ENCODE assay signal across 1 cellular context in the genomic region with DNA sequence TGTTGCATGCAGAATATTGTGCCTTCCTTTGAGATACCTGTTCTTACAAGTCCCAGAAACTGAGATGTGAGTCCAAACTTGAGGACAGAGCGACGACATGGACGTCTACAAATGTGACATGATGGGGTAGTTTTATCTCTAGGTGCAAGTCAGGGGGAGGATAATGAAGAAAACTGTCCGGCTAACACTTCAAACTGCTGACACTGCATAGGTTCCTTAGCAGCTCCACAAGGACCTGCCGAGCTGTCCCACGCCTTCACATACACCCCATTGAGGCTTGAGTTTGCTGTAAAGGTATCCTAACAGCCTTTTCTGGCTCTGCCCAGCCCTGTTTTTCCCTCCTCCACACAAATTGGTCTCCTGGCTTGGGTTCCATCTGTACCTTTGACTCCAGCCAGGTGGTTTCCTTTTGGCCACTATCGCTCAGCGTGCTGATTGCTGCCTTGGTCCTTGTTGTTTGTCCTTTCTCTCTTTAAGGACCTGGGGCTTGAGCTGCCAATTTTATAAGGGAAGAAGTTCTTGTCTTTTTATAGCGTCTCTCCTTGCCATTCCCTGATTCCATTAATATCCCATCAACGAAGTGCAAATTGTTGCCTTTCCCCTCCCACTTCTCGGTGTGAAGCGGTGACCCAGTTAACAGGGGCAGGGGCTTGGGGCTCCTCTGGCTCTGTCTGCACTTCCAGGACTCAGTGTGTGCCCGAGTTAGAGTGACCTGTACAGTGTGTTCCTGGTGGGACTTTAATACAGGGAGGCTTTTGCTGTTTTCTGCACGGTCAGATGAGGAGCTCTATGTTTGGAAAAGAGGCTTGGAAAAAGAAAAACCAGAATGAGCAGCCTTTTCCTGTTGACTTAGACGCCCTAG.
A peak's percentile ranks its signal among the peaks of the same experiment; 100 is the strongest.
TF ChIP-seq lines count a peak whose summit lies in the region.

No MANE protein-coding gene starts in this region.

TF ChIP-seq in K562, 482 proteins besides CTCF, POLR2A, EP300 and RAD21 (continued from another document):
- TF ChIP-seq C11orf30 (IDR thresholded peaks at IDR 0.05; ENCODE audit: low read depth) (peak; percentile 77), RBM22 (IDR thresholded peaks at IDR 0.05; ENCODE audit: low read depth, low read length, poor library complexity, severe bottlenecking) (no peak), MAFG (tag; conservative IDR thresholded peaks at IDR 0.05) (peak; percentile 82), ZNF24 (IDR thresholded peaks at IDR 0.05) (no peak), ZFP1 (CRISPR knock-in tag; IDR thresholded peaks at IDR 0.05) (no peak), MAFK (IDR thresholded peaks at IDR 0.05; ENCODE audit: low read length) (peak; percentile 54), MAFF (IDR thresholded peaks at IDR 0.05; ENCODE audit: low read length) (peak; percentile 49), PTRF (tag; IDR thresholded peaks at IDR 0.05) (no peak), DACH1 (IDR thresholded peaks at IDR 0.05; ENCODE audit: partially characterized antibody) (no peak), ZNF316 (IDR thresholded peaks at IDR 0.05) (peak; percentile 89), STAG1 (CRISPR knock-in tag; IDR thresholded peaks at IDR 0.05; ENCODE audit: borderline replicate concordance) (no peak)
- TF ChIP-seq, protein P1, sequence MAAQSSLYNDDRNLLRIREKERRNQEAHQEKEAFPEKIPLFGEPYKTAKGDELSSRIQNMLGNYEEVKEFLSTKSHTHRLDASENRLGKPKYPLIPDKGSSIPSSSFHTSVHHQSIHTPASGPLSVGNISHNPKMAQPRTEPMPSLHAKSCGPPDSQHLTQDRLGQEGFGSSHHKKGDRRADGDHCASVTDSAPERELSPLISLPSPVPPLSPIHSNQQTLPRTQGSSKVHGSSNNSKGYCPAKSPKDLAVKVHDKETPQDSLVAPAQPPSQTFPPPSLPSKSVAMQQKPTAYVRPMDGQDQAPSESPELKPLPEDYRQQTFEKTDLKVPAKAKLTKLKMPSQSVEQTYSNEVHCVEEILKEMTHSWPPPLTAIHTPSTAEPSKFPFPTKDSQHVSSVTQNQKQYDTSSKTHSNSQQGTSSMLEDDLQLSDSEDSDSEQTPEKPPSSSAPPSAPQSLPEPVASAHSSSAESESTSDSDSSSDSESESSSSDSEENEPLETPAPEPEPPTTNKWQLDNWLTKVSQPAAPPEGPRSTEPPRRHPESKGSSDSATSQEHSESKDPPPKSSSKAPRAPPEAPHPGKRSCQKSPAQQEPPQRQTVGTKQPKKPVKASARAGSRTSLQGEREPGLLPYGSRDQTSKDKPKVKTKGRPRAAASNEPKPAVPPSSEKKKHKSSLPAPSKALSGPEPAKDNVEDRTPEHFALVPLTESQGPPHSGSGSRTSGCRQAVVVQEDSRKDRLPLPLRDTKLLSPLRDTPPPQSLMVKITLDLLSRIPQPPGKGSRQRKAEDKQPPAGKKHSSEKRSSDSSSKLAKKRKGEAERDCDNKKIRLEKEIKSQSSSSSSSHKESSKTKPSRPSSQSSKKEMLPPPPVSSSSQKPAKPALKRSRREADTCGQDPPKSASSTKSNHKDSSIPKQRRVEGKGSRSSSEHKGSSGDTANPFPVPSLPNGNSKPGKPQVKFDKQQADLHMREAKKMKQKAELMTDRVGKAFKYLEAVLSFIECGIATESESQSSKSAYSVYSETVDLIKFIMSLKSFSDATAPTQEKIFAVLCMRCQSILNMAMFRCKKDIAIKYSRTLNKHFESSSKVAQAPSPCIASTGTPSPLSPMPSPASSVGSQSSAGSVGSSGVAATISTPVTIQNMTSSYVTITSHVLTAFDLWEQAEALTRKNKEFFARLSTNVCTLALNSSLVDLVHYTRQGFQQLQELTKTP (IDR thresholded peaks at IDR 0.05; ENCODE audit: low read depth in 1 of 2, partially characterized antibody in 2 of 2) = peak in 1 of 2 experiments; percentile 59
- TF ChIP-seq, protein P2, sequence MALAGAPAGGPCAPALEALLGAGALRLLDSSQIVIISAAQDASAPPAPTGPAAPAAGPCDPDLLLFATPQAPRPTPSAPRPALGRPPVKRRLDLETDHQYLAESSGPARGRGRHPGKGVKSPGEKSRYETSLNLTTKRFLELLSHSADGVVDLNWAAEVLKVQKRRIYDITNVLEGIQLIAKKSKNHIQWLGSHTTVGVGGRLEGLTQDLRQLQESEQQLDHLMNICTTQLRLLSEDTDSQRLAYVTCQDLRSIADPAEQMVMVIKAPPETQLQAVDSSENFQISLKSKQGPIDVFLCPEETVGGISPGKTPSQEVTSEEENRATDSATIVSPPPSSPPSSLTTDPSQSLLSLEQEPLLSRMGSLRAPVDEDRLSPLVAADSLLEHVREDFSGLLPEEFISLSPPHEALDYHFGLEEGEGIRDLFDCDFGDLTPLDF (CRISPR knock-in tag; IDR thresholded peaks at IDR 0.05) = no peak
